ENCODE assay signal across 11 cellular contexts in the genomic region with DNA sequence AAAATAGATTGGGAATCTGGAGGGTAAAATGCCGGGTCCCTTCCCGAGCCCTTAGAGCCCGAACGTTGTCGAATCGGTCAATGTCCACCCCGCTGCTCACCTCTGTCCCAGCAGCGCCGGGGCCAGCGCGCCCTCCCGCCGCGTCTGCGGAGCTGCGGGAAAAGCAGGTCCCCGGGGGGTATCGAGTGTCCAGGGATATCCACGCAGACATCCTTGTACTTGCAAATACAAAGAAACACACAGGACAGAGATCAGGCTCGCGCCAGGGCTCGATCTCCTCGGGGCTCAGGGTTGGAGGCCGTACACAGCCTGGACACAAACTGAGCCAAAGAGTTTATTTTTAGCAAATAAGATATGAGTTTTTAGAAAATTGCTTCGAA. TPM values are rescaled to one million over a fixed set of nuclear protein-coding genes. Genes with fewer than 3 reads are reported as not detected.
DNase-seq lines count a peak whose midpoint lies in the region; ATAC-seq and TF ChIP-seq lines count a peak whose summit lies in the region.
"Had no signal": no experiment of that assay in that cellular context is flagged by ENCODE, and none has a peak within 500 bp of the region (broad histone marks: within the 10 kb centered on the region; RNA-seq: fewer than 3 reads in every experiment).

No MANE protein-coding gene starts in this region.

- H3K27ac Mint-ChIP-seq in Calu3 (ENCODE audit: unreplicated experiment) (peak overlapping the region; percentile 94), brain (peak overlapping the region in 1 of 5 experiments; percentile 52)
- H3K27ac Mint-ChIP-seq: activated B cell treated with CpG ODN at 0.5 μM for 24 hours had no signal

- H3K4me1 ChIP-seq in iPS-18a (ENCODE audit: control insufficient read depth, low read depth, low read length) (peaks cover 20% of the 10 kb centered on the region), ovary (ENCODE audit: insufficient read depth) (peaks cover 1% of the 10 kb centered on the region)

- no peak for ATAC-seq in GM21619 (IDR thresholded peaks at IDR 0.05; ENCODE audit: unreplicated experiment)

- H3K9me3 ChIP-seq in iPS-18a (ENCODE audit: control insufficient read depth, low read depth, low read length) (no peaks in the 10 kb centered on the region), ovary (no peaks in the 10 kb centered on the region)

- intact Hi-C loops in Calu3 (cut with micrococcal nuclease; ENCODE audit: unreplicated experiment) (loop anchor here (5.0 kb wide), 4 partner anchors 120 to 255 kb away; no protein-coding TSS in a partner anchor), ovary (cut with DNase I) (loop anchor here in 3 of 4 donors (5.0 to 10.0 kb wide), 4 partner anchors 172 to 548 kb away; no protein-coding TSS in a partner anchor)

- no peak for TF ChIP-seq EP300 in ovary (IDR thresholded peaks at IDR 0.05)

- peak overlapping the region; percentile 98 for H3K4me3 Mint-ChIP-seq in Calu3 (ENCODE audit: low read depth, unreplicated experiment)
- H3K4me3 Mint-ChIP-seq in brain: peak overlapping the region in 3 of 5 experiments; percentile 38 to 91 (median 85)
- H3K4me3 Mint-ChIP-seq: activated B cell treated with CpG ODN at 0.5 μM for 24 hours had no signal

- peaks cover 68% of the 10 kb centered on the region for H3K36me3 Mint-ChIP-seq in Calu3 (ENCODE audit: insufficient read depth, unreplicated experiment)
- H3K36me3 Mint-ChIP-seq in brain: no peaks in the 10 kb centered on the region

- H3K9me3 Mint-ChIP-seq in Calu3 (ENCODE audit: low read depth, unreplicated experiment): no peaks in the 10 kb centered on the region
- peaks cover 0 to 11% (median 0%) of the 10 kb centered on the region in 5 experiments for H3K9me3 Mint-ChIP-seq in brain
- H3K9me3 Mint-ChIP-seq: activated B cell treated with CpG ODN at 0.5 μM for 24 hours had no signal

- no TSS peak for BruUV-seq in Calu3 (replicated peaks; lab: Mats Ljungman, UMichigan)

- TF ChIP-seq POLR2A in ovary (IDR thresholded peaks at IDR 0.05): no peak

- peaks cover 100% of the 10 kb centered on the region for H3K27me3 ChIP-seq in iPS-18a (ENCODE audit: control insufficient read depth, insufficient read depth, low read length)
- no peaks in the 10 kb centered on the region for H3K27me3 ChIP-seq in ovary

- H3K27ac ChIP-seq in iPS-18a (ENCODE audit: low read length) (no peak overlapping the region), ovary (peak overlapping the region; percentile 85 to 96)

- TF ChIP-seq CTCF in Calu3 (IDR thresholded peaks at IDR 0.05; ENCODE audit: unreplicated experiment) (no peak), brain (conservative IDR thresholded peaks at IDR 0.05) (no peak), ovary (IDR thresholded peaks at IDR 0.05) (no peak)

- DNase-seq in Calu3 (peak; percentile 25), ovary (peak; percentile 46 to 69 (median 57)), cerebellum (ENCODE audit: low spot score) (no peak), NCI-H69 (lab: John Stamatoyannopoulos, UW) (no peak), NCI-H446 (lab: John Stamatoyannopoulos, UW) (no peak)
- DNase-seq: activated B cell treated with CpG ODN at 0.5 μM for 24 hours, NCI-H510A, SHP77 had no signal

- H3K9ac ChIP-seq in iPS-18a (ENCODE audit: low read length): no peak overlapping the region

- CTCF ChIA-PET in Calu3 (lab: Charles Lee): no interaction called here

- H3K4me1 Mint-ChIP-seq in Calu3 (ENCODE audit: low read depth, unreplicated experiment) (peaks cover 8% of the 10 kb centered on the region), brain (peaks cover 34% of the 10 kb centered on the region)

- H3K4me3 ChIP-seq in iPS-18a (ENCODE audit: low read length) (peak overlapping the region; percentile 64), ovary (peak overlapping the region; percentile 98)

- H3K36me3 ChIP-seq in iPS-18a (ENCODE audit: control insufficient read depth, low read depth, low read length) (no peaks in the 10 kb centered on the region), ovary (no peaks in the 10 kb centered on the region)

- H3K27me3 Mint-ChIP-seq in Calu3 (ENCODE audit: unreplicated experiment) (peaks cover 35% of the 10 kb centered on the region), brain (peaks cover 91% of the 10 kb centered on the region)

- 13 to 19% (median 16%) methylated on average over 25 of the region's 25 CpGs for WGBS in ovary, 3 donors

RNA-seq across cellular contexts. Expression of gene GATA6, which starts 2.3 kb away (rescaled TPM):
- total RNA-seq in Calu3 (2022) (54.6 and 58.4 TPM in 2 replicates), ovary (100 to 1,000 TPM in 5 of 7 donors, 10 to 100 TPM in 2; 82.4 to 221 (median 140) TPM), cerebellum (0.54 TPM)
- polyA plus RNA-seq in brain (ENCODE audit: insufficient read depth, low read depth, low replicate concordance) (not detected), ovary (10 to 100 TPM; 30.2 to 54.0 TPM)
- total RNA-seq: activated B cell treated with CpG ODN at 0.5 μM for 24 hours had no signal

Comparison
In these comparisons a context has a peak if more than half of its experiments do, and no peak if none do; other contexts are left out.
1. DNase-seq: peak in Calu3 (single experiment) and ovary (5 of 5); none in cerebellum (single experiment), NCI-H69 (single experiment) and NCI-H446 (0 of 2).
2. RNA of gene GATA6, which starts 2.3 kb away (total RNA-seq): 82.4 to 221 TPM in ovary and 54.6 to 58.4 TPM in Calu3; 0.54 TPM in cerebellum (single experiment); every median in the first group is over 10 times any median in the second.